In genomic region chr1:228794810-228795209, GRCh38 we compare ENCODE assay signal across 14 cellular contexts. TPM values are rescaled to one million over a fixed set of nuclear protein-coding genes. Genes with fewer than 3 reads are reported as not detected.
A peak's percentile ranks its signal among the peaks of the same experiment; 100 is the strongest.
DNase-seq lines count a peak whose midpoint lies in the region; ATAC-seq, FAIRE-seq and TF ChIP-seq lines count a peak whose summit lies in the region.
"Had no signal": no experiment of that assay in that cellular context is flagged by ENCODE, and none has a peak within 500 bp of the region (broad histone marks: within the 10 kb centered on the region; RNA-seq: fewer than 3 reads in every experiment).

No MANE protein-coding gene starts in this region.

- no peak overlapping the region for H4K8ac ChIP-seq in mesendoderm (ENCODE audit: low read depth, low read length)

- no peak overlapping the region for H3K4me3 Mint-ChIP-seq in CD4-positive, CD25-positive, alpha-beta regulatory T cell

- no CpG with 5 or more reads among the region's 5 CpGs for WGBS in mesendoderm (ENCODE audit: extremely low coverage, insufficient coverage, low lambda C conversion rate)
- WGBS in small intestine, 3 donors = 69 to 86% (median 84%) methylated on average over 5 of the region's 5 CpGs

- no peak for TF ChIP-seq POLR2A in H54 (IDR thresholded peaks at IDR 0.05; ENCODE audit: low read depth, low read length)

- no peaks in the 10 kb centered on the region for H3K79me1 ChIP-seq in mesendoderm (ENCODE audit: low read length)

- H3K18ac ChIP-seq in mesendoderm (ENCODE audit: low read length) = no peak overlapping the region

- no peak overlapping the region for H3K23ac ChIP-seq in mesendoderm (ENCODE audit: low read length)

- TF ChIP-seq CTCF in GM10266 (IDR thresholded peaks at IDR 0.05; ENCODE audit: control insufficient read depth, insufficient read depth, low read depth, missing control alignments) = no peak

- H3K4ac ChIP-seq in mesendoderm (ENCODE audit: low read depth, low read length) = no peak overlapping the region

- DNase-seq in CD4-positive, CD25-positive, alpha-beta regulatory T cell = peak in 1 of 3 donors; percentile 53
- peak; percentile 57 to 60 for DNase-seq in activated naive CD4-positive, alpha-beta T cell treated with anti-CD3 and anti-CD28 coated beads, Interleukin-2, amount 50 U/mL, for 72 hours (ENCODE audit: low spot score in 2 of 2)
- DNase-seq in mesendoderm = no peak
- no peak for DNase-seq in GM10266 (ENCODE audit: extremely low spot score)
- DNase-seq in small intestine = no peak
- DNase-seq in H54 (ENCODE audit: insufficient read length, low spot score) = no peak
- DNase-seq: BE2C, left ventricle myocardium superior, occipital lobe, transverse colon had no signal

- FAIRE-seq in small intestine (lab: Jason Lieb, UNC) = no peak
- FAIRE-seq in H54 (lab: Jason Lieb, UNC) = no peak
- FAIRE-seq: endometrium had no signal

- no peak overlapping the region for H2AK5ac ChIP-seq in mesendoderm (ENCODE audit: low read length)

- peaks cover 6% of the 10 kb centered on the region for H3K27me3 Mint-ChIP-seq in CD4-positive, CD25-positive, alpha-beta regulatory T cell

- peak overlapping the region; percentile 8 for H3K4me3 ChIP-seq in CD4-positive, CD25-positive, alpha-beta regulatory T cell (ENCODE audit: low read depth, low read length)
- H3K4me3 ChIP-seq in mesendoderm (ENCODE audit: low read length) (no peak overlapping the region), small intestine (ENCODE audit: low read depth in 1 of 2, low read length in 2 of 2) (no peak overlapping the region)
- H3K4me3 ChIP-seq: MG63, transverse colon had no signal

- no peaks in the 10 kb centered on the region for H3K27me3 ChIP-seq in CD4-positive, CD25-positive, alpha-beta regulatory T cell (ENCODE audit: control insufficient read depth, insufficient read depth, low read length)
- H3K27me3 ChIP-seq in mesendoderm (ENCODE audit: insufficient read depth, low read length, poor library complexity) = no peaks in the 10 kb centered on the region
- H3K27me3 ChIP-seq in small intestine (ENCODE audit: control insufficient read depth in 2 of 2, insufficient read depth in 2 of 2, low read length in 2 of 2) = no peaks in the 10 kb centered on the region
- H3K27me3 ChIP-seq: BE2C, transverse colon had no signal

- H3K9me3 Mint-ChIP-seq in CD4-positive, CD25-positive, alpha-beta regulatory T cell = peaks cover 0 to 3% (median 0%) of the 10 kb centered on the region in 7 donors
- peaks cover 0 to 5% of the 10 kb centered on the region in 2 donors for H3K9me3 Mint-ChIP-seq in activated naive CD4-positive, alpha-beta T cell treated with anti-CD3 and anti-CD28 coated beads, Interleukin-2, amount 50 U/mL, for 72 hours

- no peak overlapping the region for H3K4me2 ChIP-seq in mesendoderm (ENCODE audit: low read length)

- no peak overlapping the region for H3K9ac ChIP-seq in mesendoderm (ENCODE audit: low read length)

- H3K4me1 ChIP-seq in CD4-positive, CD25-positive, alpha-beta regulatory T cell (ENCODE audit: control insufficient read depth, insufficient read depth, low read length, poor library complexity, severe bottlenecking) = peaks cover 28% of the 10 kb centered on the region
- H3K4me1 ChIP-seq in mesendoderm (ENCODE audit: control insufficient read depth, low read depth, low read length) (peaks cover 6% of the 10 kb centered on the region), small intestine (ENCODE audit: control insufficient read depth in 2 of 2, insufficient read depth in 1 of 2, low read depth in 1 of 2, low read length in 1 of 2) (no peaks in the 10 kb centered on the region)
- H3K4me1 ChIP-seq: BE2C had no signal

- peaks cover 0 to 12% (median 3%) of the 10 kb centered on the region in 4 donors for H3K4me1 Mint-ChIP-seq in CD4-positive, CD25-positive, alpha-beta regulatory T cell

- H2BK15ac ChIP-seq in mesendoderm (replicated peaks; ENCODE audit: low read depth) = no peak overlapping the region

- H3K9me3 ChIP-seq in CD4-positive, CD25-positive, alpha-beta regulatory T cell (ENCODE audit: control insufficient read depth in 2 of 2, low read length in 2 of 2) = no peaks in the 10 kb centered on the region
- H3K9me3 ChIP-seq in small intestine (ENCODE audit: control insufficient read depth, low read depth) = no peaks in the 10 kb centered on the region
- H3K9me3 ChIP-seq: BE2C, transverse colon had no signal

- no peak for ATAC-seq in CD4-positive, CD25-positive, alpha-beta regulatory T cell (ENCODE audit: low read depth in 2 of 2)
- ATAC-seq in GM19025 (IDR thresholded peaks at IDR 0.05; ENCODE audit: low read depth, unreplicated experiment) (peak; percentile 70), HG03135 (IDR thresholded peaks at IDR 0.05; ENCODE audit: unreplicated experiment) (peak; percentile 39)
- peak; percentile 79 to 87 for ATAC-seq in activated naive CD4-positive, alpha-beta T cell treated with anti-CD3 and anti-CD28 coated beads, Interleukin-2, amount 50 U/mL, for 72 hours
- ATAC-seq: left ventricle myocardium superior had no signal

- H3K36me3 ChIP-seq in CD4-positive, CD25-positive, alpha-beta regulatory T cell (ENCODE audit: control insufficient read depth, insufficient read depth, low read length) = no peaks in the 10 kb centered on the region
- H3K36me3 ChIP-seq in mesendoderm (ENCODE audit: control insufficient read depth, insufficient read depth, low read length) = no peaks in the 10 kb centered on the region
- H3K36me3 ChIP-seq in small intestine (ENCODE audit: control insufficient read depth in 2 of 2, insufficient read depth in 2 of 2, low read length in 2 of 2) = no peaks in the 10 kb centered on the region
- H3K36me3 ChIP-seq: BE2C, MG63, transverse colon had no signal

- no peak overlapping the region for H2BK5ac ChIP-seq in mesendoderm (ENCODE audit: low read length)

- H3K27ac Mint-ChIP-seq in CD4-positive, CD25-positive, alpha-beta regulatory T cell = no peak overlapping the region
- no peak overlapping the region for H3K27ac Mint-ChIP-seq in activated naive CD4-positive, alpha-beta T cell treated with anti-CD3 and anti-CD28 coated beads, Interleukin-2, amount 50 U/mL, for 72 hours

- no peak overlapping the region for H4K5ac ChIP-seq in mesendoderm (ENCODE audit: low read length)

- no peaks in the 10 kb centered on the region for H3K79me2 ChIP-seq in mesendoderm (ENCODE audit: control insufficient read depth, insufficient read depth, low read length)

- H3K27ac ChIP-seq in CD4-positive, CD25-positive, alpha-beta regulatory T cell (ENCODE audit: insufficient read depth, low read length, poor library complexity, severe bottlenecking) = no peak overlapping the region
- H3K27ac ChIP-seq in mesendoderm (ENCODE audit: low read depth, low read length) (no peak overlapping the region), small intestine (ENCODE audit: low read depth in 1 of 2, low read length in 1 of 2) (no peak overlapping the region)
- H3K27ac ChIP-seq: transverse colon had no signal

- H3K36me3 Mint-ChIP-seq in CD4-positive, CD25-positive, alpha-beta regulatory T cell = no peaks in the 10 kb centered on the region
- H3K36me3 Mint-ChIP-seq in activated naive CD4-positive, alpha-beta T cell treated with anti-CD3 and anti-CD28 coated beads, Interleukin-2, amount 50 U/mL, for 72 hours = peaks cover 9 to 17% of the 10 kb centered on the region in 2 donors

- no peak overlapping the region for H2BK120ac ChIP-seq in mesendoderm (ENCODE audit: low read depth, low read length)

- H3K56ac ChIP-seq in mesendoderm (ENCODE audit: low read length) = no peak overlapping the region

RNA-seq across cellular contexts. Expression of gene RHOU, which starts 59.5 kb away (rescaled TPM):
- total RNA-seq in CD4-positive, CD25-positive, alpha-beta regulatory T cell = 1.6 TPM
- polyA plus RNA-seq in CD4-positive, CD25-positive, alpha-beta regulatory T cell = under 1 TPM; 0.05 to 0.19 (median 0.12) TPM
- 1 to 10 TPM; 1.1 to 4.3 TPM for total RNA-seq in activated naive CD4-positive, alpha-beta T cell treated with anti-CD3 and anti-CD28 coated beads, Interleukin-2, amount 50 U/mL, for 72 hours
- polyA plus RNA-seq in mesendoderm (2013, experiment 1 of 2) = 4.1 TPM
- 4.4 TPM for polyA plus RNA-seq in mesendoderm (2013, experiment 2 of 2)
- 10 to 100 TPM; 17.9 to 43.5 (median 42.3) TPM for polyA plus RNA-seq in small intestine

Comparison
In these comparisons a context has a peak if more than half of its experiments do, and no peak if none do; other contexts are left out.
1. ATAC-seq: peak in GM19025 (single experiment), HG03135 (single experiment) and activated naive CD4-positive, alpha-beta T cell treated with anti-CD3 and anti-CD28 coated beads, Interleukin-2, amount 50 U/mL, for 72 hours (2 of 2); none in CD4-positive, CD25-positive, alpha-beta regulatory T cell (0 of 2).
2. DNase-seq: peak in activated naive CD4-positive, alpha-beta T cell treated with anti-CD3 and anti-CD28 coated beads, Interleukin-2, amount 50 U/mL, for 72 hours (2 of 2); none in mesendoderm (single experiment), GM10266 (single experiment), small intestine (single experiment) and H54 (single experiment).